In the genomic region with DNA sequence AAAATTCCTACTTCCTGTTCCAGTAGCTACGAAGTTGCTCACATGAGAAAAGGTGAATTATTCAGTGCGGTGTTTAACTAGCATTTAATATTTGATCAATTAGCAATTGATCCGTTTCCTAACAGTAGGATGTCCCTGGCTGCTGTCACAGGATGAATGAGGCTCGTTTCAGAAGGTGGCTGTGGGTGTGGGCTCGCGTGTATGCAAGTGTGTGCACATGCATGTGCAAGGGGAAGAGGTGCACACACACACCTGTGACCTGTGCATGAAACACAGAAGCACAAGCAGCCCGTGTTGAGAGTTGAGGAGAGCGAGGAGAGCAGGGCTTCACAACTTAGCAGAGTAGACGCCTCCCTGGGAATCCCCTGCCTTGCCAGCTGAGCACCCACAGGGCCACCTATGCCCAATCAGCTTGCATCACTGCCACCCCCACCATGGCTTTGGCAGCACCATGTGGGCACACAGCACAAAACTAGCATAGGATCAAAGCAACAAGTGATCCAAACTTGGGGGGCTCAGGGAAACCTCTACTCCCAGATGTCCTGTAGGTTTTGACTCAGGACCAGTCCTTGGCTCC, we compare ENCODE assay signal across 19 cellular contexts.
DNase-seq lines count a peak whose midpoint lies in the region; ATAC-seq lines count a peak whose summit lies in the region.
"Had no signal": no experiment of that assay in that cellular context is flagged by ENCODE, and none has a peak within 500 bp of the region (broad histone marks: within the 10 kb centered on the region; RNA-seq: fewer than 3 reads in every experiment).

No MANE protein-coding gene starts in this region.

- H3K27me3 Mint-ChIP-seq in memory B cell = no peaks in the 10 kb centered on the region
- H3K27me3 Mint-ChIP-seq in stimulated activated naive B cell treated with anti-CD40 and anti-IgM and Interleukin-4, amounts not matched to agents 10 μg/mL and 1 μg/mL and 100 μg/mL, for 72 hours = no peaks in the 10 kb centered on the region
- H3K27me3 Mint-ChIP-seq: activated naive CD8-positive, alpha-beta T cell had no signal

- no peaks in the 10 kb centered on the region for H3K36me3 Mint-ChIP-seq in memory B cell
- H3K36me3 Mint-ChIP-seq in stimulated activated naive B cell treated with anti-CD40 and anti-IgM and Interleukin-4, amounts not matched to agents 10 μg/mL and 1 μg/mL and 100 μg/mL, for 72 hours = peaks cover 0 to 3% of the 10 kb centered on the region in 2 donors

- DNase-seq in activated CD4-positive, alpha-beta T cell treated with anti-CD3 and anti-CD28 coated beads for 48 hours = peak; percentile 44
- DNase-seq in activated CD4-positive, alpha-beta T cell treated with anti-CD3 and anti-CD28 coated beads for 4 hours = no peak
- DNase-seq in RPMI8226 (peak; percentile 54), memory B cell (ENCODE audit: low spot score in 2 of 2) (peak in 1 of 2 donors; percentile 33), G401 (ENCODE audit: low spot score) (no peak), medulla oblongata (ENCODE audit: extremely low spot score) (no peak)
- no peak for DNase-seq in stimulated activated naive B cell treated with anti-CD40 and anti-IgM and Interleukin-4, amounts not matched to agents 10 μg/mL and 1 μg/mL and 100 μg/mL, for 72 hours
- DNase-seq: C1 segment of cervical spinal cord, dermis blood vessel endothelial cell, GDM1, Kasumi-1, left lung, NCI-H1105 treated with DMSO at 0.1 percent for 48 hours, NCI-H526 treated with DMSO at 0.1 percent for 48 hours, occipital lobe, OCI-M1, SJCRH30 had no signal

- peaks cover 9% of the 10 kb centered on the region for H3K4me1 Mint-ChIP-seq in memory B cell
- H3K4me1 Mint-ChIP-seq in stimulated activated naive B cell treated with anti-CD40 and anti-IgM and Interleukin-4, amounts not matched to agents 10 μg/mL and 1 μg/mL and 100 μg/mL, for 72 hours = peaks cover 13 to 27% of the 10 kb centered on the region in 2 donors

- ATAC-seq in memory B cell (ENCODE audit: low read depth) (peak; percentile 100), HG03521 (IDR thresholded peaks at IDR 0.05; ENCODE audit: unreplicated experiment) (no peak)
- ATAC-seq in stimulated activated naive B cell treated with anti-CD40 and anti-IgM and Interleukin-4, amounts not matched to agents 10 μg/mL and 1 μg/mL and 100 μg/mL, for 72 hours (replicated peaks) = peak; percentile 94 to 97
- ATAC-seq: left lung had no signal

- in situ Hi-C loops in G401 (cut with HindIII; ENCODE audit: low sequenced_read_pairs) = no loop called here

- no peaks in the 10 kb centered on the region for H3K9me3 Mint-ChIP-seq in memory B cell
- H3K9me3 Mint-ChIP-seq in stimulated activated naive B cell treated with anti-CD40 and anti-IgM and Interleukin-4, amounts not matched to agents 10 μg/mL and 1 μg/mL and 100 μg/mL, for 72 hours = peaks cover 0 to 2% of the 10 kb centered on the region in 2 donors

- H3K4me3 Mint-ChIP-seq in memory B cell = no peak overlapping the region
- no peak overlapping the region for H3K4me3 Mint-ChIP-seq in stimulated activated naive B cell treated with anti-CD40 and anti-IgM and Interleukin-4, amounts not matched to agents 10 μg/mL and 1 μg/mL and 100 μg/mL, for 72 hours
- H3K4me3 Mint-ChIP-seq: activated naive CD8-positive, alpha-beta T cell had no signal

- H3K27ac Mint-ChIP-seq in memory B cell = no peak overlapping the region
- H3K27ac Mint-ChIP-seq in stimulated activated naive B cell treated with anti-CD40 and anti-IgM and Interleukin-4, amounts not matched to agents 10 μg/mL and 1 μg/mL and 100 μg/mL, for 72 hours = no peak overlapping the region
- H3K27ac Mint-ChIP-seq: activated naive CD8-positive, alpha-beta T cell had no signal

Comparison
In these comparisons a context has a peak if more than half of its experiments do, and no peak if none do; other contexts are left out.
1. DNase-seq: peak in activated CD4-positive, alpha-beta T cell treated with anti-CD3 and anti-CD28 coated beads for 48 hours (single experiment) and RPMI8226 (single experiment); none in activated CD4-positive, alpha-beta T cell treated with anti-CD3 and anti-CD28 coated beads for 4 hours (0 of 2), stimulated activated naive B cell treated with anti-CD40 and anti-IgM and Interleukin-4, amounts not matched to agents 10 μg/mL and 1 μg/mL and 100 μg/mL, for 72 hours (single experiment), G401 (single experiment) and medulla oblongata (single experiment).